In the genomic region with DNA sequence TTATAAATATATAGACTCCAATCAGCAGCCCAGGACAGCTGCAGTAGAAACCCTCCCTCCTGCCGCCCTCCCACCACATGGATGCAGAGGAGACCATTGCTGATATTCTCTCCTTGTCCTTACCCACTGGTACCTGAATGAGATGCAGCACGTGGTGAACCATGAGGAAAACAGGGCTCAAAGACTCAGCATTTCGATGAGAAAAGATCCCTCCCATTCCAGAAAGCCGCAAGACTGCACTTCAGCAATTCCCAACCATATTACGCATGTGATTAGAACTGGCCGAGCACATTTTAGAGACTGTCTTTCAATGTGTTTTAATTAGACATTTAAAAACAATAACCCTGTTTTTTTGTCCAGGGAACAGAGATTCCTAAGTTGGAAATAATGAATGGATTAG, we compare ENCODE assay signal across 24 cellular contexts.
"Had no signal": no experiment of that assay in that cellular context is flagged by ENCODE, and none has a peak within 500 bp of the region (broad histone marks: within the 10 kb centered on the region; RNA-seq: fewer than 3 reads in every experiment).

No MANE protein-coding gene starts in this region.

- H3K4me2 ChIP-seq: hepatocyte had no signal

- H3K27me3 ChIP-seq: esophagus squamous epithelium, gastrocnemius medialis, heart left ventricle, hepatocyte, left lung had no signal

- DNase-seq: dermis blood vessel endothelial cell; dorsolateral prefrontal cortex; effector CD4-positive, alpha-beta T cell; effector memory CD4-positive, alpha-beta T cell; esophagus squamous epithelium; foreskin fibroblast; foreskin melanocyte; hypothalamus; immature natural killer cell; islet precursor cell; kidney; kidney glomerular epithelial cell; left lung; left ventricle myocardium superior; lower lobe of right lung; mesenchymal stem cell; mucosa of descending colon had no signal

- H3K4me1 Mint-ChIP-seq: immature natural killer cell had no signal

- H3K9me3 Mint-ChIP-seq: immature natural killer cell, mesothelial cell of epicardium had no signal

- H3K4me1 ChIP-seq: heart left ventricle had no signal

- H3K27ac ChIP-seq: coronary artery, dorsolateral prefrontal cortex, gastrocnemius medialis, heart left ventricle, hepatocyte had no signal

- H3K36me3 Mint-ChIP-seq: immature natural killer cell, mesothelial cell of epicardium had no signal

- H3K79me2 ChIP-seq: hepatocyte had no signal

- H3K4me3 Mint-ChIP-seq: immature natural killer cell, mesothelial cell of epicardium had no signal

- ATAC-seq: left lung, lower lobe of right lung, mucosa of descending colon had no signal

- H2AFZ ChIP-seq: hepatocyte had no signal

- H3K4me3 ChIP-seq: coronary artery, dorsolateral prefrontal cortex, esophagus squamous epithelium, gastrocnemius medialis, heart left ventricle, hepatocyte, left lung, lower lobe of right lung, mucosa of descending colon had no signal

- H3K27ac Mint-ChIP-seq: immature natural killer cell, mesothelial cell of epicardium had no signal

- H3K36me3 ChIP-seq: esophagus squamous epithelium, gastrocnemius medialis, heart left ventricle, left lung, lower lobe of right lung had no signal

- H3K9me3 ChIP-seq: esophagus squamous epithelium, gastrocnemius medialis, heart left ventricle, left lung, lower lobe of right lung, mucosa of descending colon had no signal

- FAIRE-seq: colon, endothelial cell of umbilical vein, kidney had no signal
